In the genomic region with DNA sequence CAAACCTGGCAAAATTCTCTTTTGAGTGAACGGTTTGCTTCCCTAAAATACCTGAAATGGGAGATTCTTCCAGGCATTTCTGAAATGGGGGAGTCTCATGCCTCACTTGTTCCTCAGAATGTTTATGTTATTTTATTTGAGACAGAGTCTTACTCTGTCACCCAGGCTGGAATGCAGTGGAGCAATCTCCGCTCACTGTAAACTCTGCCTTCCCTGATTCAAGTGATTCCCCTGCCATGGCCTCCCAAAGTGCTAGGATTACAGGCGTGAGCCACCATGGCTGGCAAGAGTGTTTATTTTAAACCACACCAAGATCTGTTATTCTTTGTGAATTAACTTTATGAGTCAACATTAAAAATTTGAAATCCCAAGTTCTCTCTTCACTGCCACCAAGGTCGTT, we compare ENCODE assay signal across 14 cellular contexts. TPM values are rescaled to one million over a fixed set of nuclear protein-coding genes. Genes with fewer than 3 reads are reported as not detected.
DNase-seq lines count a peak whose midpoint lies in the region; ATAC-seq and TF ChIP-seq lines count a peak whose summit lies in the region.
"Had no signal": no experiment of that assay in that cellular context is flagged by ENCODE, and none has a peak within 500 bp of the region (broad histone marks: within the 10 kb centered on the region; RNA-seq: fewer than 3 reads in every experiment).

No MANE protein-coding gene starts in this region.

- peaks cover 9% of the 10 kb centered on the region for H3K27me3 Mint-ChIP-seq in neural progenitor cell (ENCODE audit: insufficient read depth, low read depth)

- 67% methylated on average over 4 of the region's 4 CpGs for whole genome bisulfite sequencing in esophagus, 2 donors
- 89 to 90% methylated on average over 4 of the region's 4 CpGs for WGBS in aorta, 2 donors

- H3K27ac Mint-ChIP-seq in neural progenitor cell: no peak overlapping the region

- POLR2A ChIA-PET in PC-3 (lab: Charles Lee; ENCODE audit: unreplicated experiment): no interaction called here

- H3K9me3 ChIP-seq in PC-3 (ENCODE audit: low read length) (no peaks in the 10 kb centered on the region), esophagus (ENCODE audit: control insufficient read depth in 2 of 2, insufficient read depth in 1 of 2, low read depth in 1 of 2, low read length in 1 of 2) (no peaks in the 10 kb centered on the region), neural progenitor cell (ENCODE audit: low read depth) (no peaks in the 10 kb centered on the region), aorta (ENCODE audit: control insufficient read depth, low read length) (no peaks in the 10 kb centered on the region)
- H3K9me3 ChIP-seq: right lobe of liver had no signal

- H3K9ac ChIP-seq in PC-3 (ENCODE audit: low read length) (no peak overlapping the region), neural progenitor cell (no peak overlapping the region)

- H3K27me3 ChIP-seq in PC-3 (ENCODE audit: low read length) (no peaks in the 10 kb centered on the region), esophagus (ENCODE audit: control insufficient read depth in 1 of 2, insufficient read depth in 2 of 2, low read length in 2 of 2) (no peaks in the 10 kb centered on the region), neural progenitor cell (peaks cover 2% of the 10 kb centered on the region), aorta (ENCODE audit: control insufficient read depth in 1 of 2, insufficient read depth in 2 of 2, low read length in 1 of 2) (no peaks in the 10 kb centered on the region)
- H3K27me3 ChIP-seq: right lobe of liver had no signal

- H3K4me3 Mint-ChIP-seq in neural progenitor cell: no peak overlapping the region
- H3K4me3 Mint-ChIP-seq: nephron had no signal

- H3K4me1 Mint-ChIP-seq in neural progenitor cell: peaks cover 6% of the 10 kb centered on the region

- BruUV-seq in PC-3 (replicated peaks; lab: Mats Ljungman, UMichigan): no TSS peak

- H3K79me2 ChIP-seq in PC-3 (ENCODE audit: low read length) (no peaks in the 10 kb centered on the region), neural progenitor cell (ENCODE audit: low read depth) (no peaks in the 10 kb centered on the region)

- H3K9me2 ChIP-seq in PC-3 (replicated peaks; ENCODE audit: low read length): no peaks in the 10 kb centered on the region

- H3K27ac ChIP-seq in PC-3 (ENCODE audit: low read length) (peak overlapping the region; percentile 97), esophagus (ENCODE audit: low read depth in 2 of 2, low read length in 1 of 2) (peak overlapping the region; percentile 20 to 36), neural progenitor cell (no peak overlapping the region), aorta (ENCODE audit: low read depth in 1 of 2, low read length in 2 of 2) (no peak overlapping the region)
- H3K27ac ChIP-seq: C4-2B, right lobe of liver had no signal

- H3K36me3 ChIP-seq in PC-3 (ENCODE audit: low read depth, low read length): no peaks in the 10 kb centered on the region
- H3K36me3 ChIP-seq in esophagus (ENCODE audit: control insufficient read depth in 2 of 2, insufficient read depth in 2 of 2, low read length in 1 of 2): no peaks in the 10 kb centered on the region
- H3K36me3 ChIP-seq in neural progenitor cell: no peaks in the 10 kb centered on the region
- no peaks in the 10 kb centered on the region for H3K36me3 ChIP-seq in aorta (ENCODE audit: control insufficient read depth in 1 of 2, insufficient read depth in 2 of 2, low read length in 1 of 2)
- H3K36me3 ChIP-seq: right lobe of liver had no signal

- no peaks in the 10 kb centered on the region for H3K36me3 Mint-ChIP-seq in neural progenitor cell

- intact Hi-C loops in PC-3 (cut with micrococcal nuclease) (no loop called here), aorta (cut with DNase I) (loop anchor here in 1 of 2 donors (10.0 kb wide), 1 partner anchor 110 kb away; no protein-coding TSS in a partner anchor)

- no peak for TF ChIP-seq CTCF in PC-3 (conservative IDR thresholded peaks at IDR 0.05; ENCODE audit: low read depth, low read length)
- TF ChIP-seq CTCF in neural progenitor cell (IDR thresholded peaks at IDR 0.05): no peak

- ATAC-seq in PC-3 (no peak), GM18861 (IDR thresholded peaks at IDR 0.05; ENCODE audit: unreplicated experiment) (no peak), aorta (ENCODE audit: low FRiP score) (no peak)
- ATAC-seq: right lobe of liver; stimulated activated naive CD8-positive, alpha-beta T cell treated with anti-CD3 and anti-CD28 coated beads, Interleukin-15, Interleukin-2, amounts not matched to agents 100 U/mL and 50 U/mL, for 24 hours had no signal

- H3K4me2 ChIP-seq in PC-3 (ENCODE audit: low read length) (peak overlapping the region; percentile 80; the same call in 1 of the 2 replicates), neural progenitor cell (no peak overlapping the region)

- H2AFZ ChIP-seq in PC-3 (ENCODE audit: low read length) (no peak overlapping the region), neural progenitor cell (replicated peaks) (peak overlapping the region; percentile 27)

- CTCF ChIA-PET in PC-3 (lab: Charles Lee): no interaction called here

- H3K4me3 ChIP-seq in PC-3 (ENCODE audit: low read length): no peak overlapping the region
- no peak overlapping the region for H3K4me3 ChIP-seq in esophagus (ENCODE audit: low read depth in 1 of 2, low read length in 2 of 2)
- no peak overlapping the region for H3K4me3 ChIP-seq in neural progenitor cell
- no peak overlapping the region for H3K4me3 ChIP-seq in aorta (ENCODE audit: low read length in 2 of 2)
- H3K4me3 ChIP-seq: right lobe of liver had no signal

- peaks cover 58% of the 10 kb centered on the region for H3K4me1 ChIP-seq in PC-3 (ENCODE audit: insufficient read depth, low read length)
- H3K4me1 ChIP-seq in esophagus (ENCODE audit: control insufficient read depth in 2 of 2, insufficient read depth in 2 of 2, low read length in 1 of 2): peaks cover 0 to 18% of the 10 kb centered on the region in 2 donors
- no peaks in the 10 kb centered on the region for H3K4me1 ChIP-seq in neural progenitor cell
- peaks cover 2 to 11% of the 10 kb centered on the region in 2 donors for H3K4me1 ChIP-seq in aorta (ENCODE audit: control insufficient read depth in 1 of 2, insufficient read depth in 2 of 2, low read length in 2 of 2)
- H3K4me1 ChIP-seq: right lobe of liver had no signal

- H3F3A ChIP-seq in PC-3 (ENCODE audit: low read length, unreplicated experiment) (peaks cover 4% of the 10 kb centered on the region), neural progenitor cell (ENCODE audit: low read depth) (peaks cover under 1% of the 10 kb centered on the region)

- DNase-seq in Daoy (ENCODE audit: low read depth) (peak; percentile 85), PC-3 (no peak), neural progenitor cell (ENCODE audit: low spot score) (no peak), NCI-H1436 (lab: John Stamatoyannopoulos, UW) (no peak), iPS-NIHi11 (ENCODE audit: low spot score) (no peak), aorta (no peak)
- DNase-seq: activated CD8-positive, alpha-beta memory T cell treated with anti-CD3 and anti-CD28 coated beads for 24 hours; NCI-H2107; right lobe of liver; stimulated activated naive CD8-positive, alpha-beta T cell treated with anti-CD3 and anti-CD28 coated beads, Interleukin-15, Interleukin-2, amounts not matched to agents 100 U/mL and 50 U/mL, for 24 hours had no signal

- no peaks in the 10 kb centered on the region for H3K9me3 Mint-ChIP-seq in neural progenitor cell
- H3K9me3 Mint-ChIP-seq: nephron had no signal

- H4K20me1 ChIP-seq in PC-3 (ENCODE audit: low read length): no peaks in the 10 kb centered on the region
- no peaks in the 10 kb centered on the region for H4K20me1 ChIP-seq in neural progenitor cell (ENCODE audit: low read depth)

RNA-seq across cellular contexts. Expression of gene FHL2, which starts 6.4 kb away (rescaled TPM):
- total RNA-seq in Daoy (2014; rRNA removed; shearing (Covaris generic)): 147 and 173 TPM in 2 replicates
- total RNA-seq in PC-3 (2014; rRNA removed): 118 and 125 TPM in 2 replicates
- 10 to 100 TPM; 17.6 to 55.5 TPM for polyA plus RNA-seq in esophagus
- 17.8 and 20.7 TPM in 2 replicates for total RNA-seq in neural progenitor cell (ENCODE audit: low replicate concordance)
- 10 to 100 TPM; 60.4 to 70.8 TPM for total RNA-seq in aorta
- 100 to 1,000 TPM in 1 of 2 donors, 10 to 100 TPM in 1; 64.7 to 129 TPM for polyA plus RNA-seq in aorta

Comparison
In these comparisons a context has a peak if more than half of its experiments do, and no peak if none do; other contexts are left out.
1. H3K27ac ChIP-seq: peak in PC-3 (single experiment) and esophagus (2 of 2); none in neural progenitor cell (single experiment) and aorta (0 of 2).